Comparison of ENCODE assay signal across 16 cellular contexts in genomic region chr17:82970818-82971610, GRCh38.
"Had no signal": no experiment of that assay in that cellular context is flagged by ENCODE, and none has a peak within 500 bp of the region (broad histone marks: within the 10 kb centered on the region; RNA-seq: fewer than 3 reads in every experiment).

No MANE protein-coding gene starts in this region.

- H3K27me3 ChIP-seq: neutrophil, vagina had no signal

- H3K27ac Mint-ChIP-seq: activated CD8-positive, alpha-beta T cell treated with anti-CD3 and anti-CD28 coated beads for 36 hours; activated naive CD8-positive, alpha-beta T cell treated with anti-CD3 and anti-CD28 coated beads, Interleukin-2, amount 10 ng/mL, durations not matched to agents 7 days and 5 days; activated T-cell treated with anti-CD3 and anti-CD28 coated beads, Interleukin-2, amount 50 U/mL, for 72 hours; dendritic cell treated with granulocyte-macrophage colony-stimulating factor and Interleukin-4, amounts not matched to agents 40 ng/mL and 50 ng/mL, for 4 days; effector memory CD8-positive, alpha-beta T cell; stimulated activated effector memory CD8-positive, alpha-beta T cell treated with anti-CD3 and anti-CD28 coated beads, Interleukin-12 subunit alpha, Interleukin-12 subunit beta, amount 100 ng/mL, for 72 hours had no signal

- H3K4me1 ChIP-seq: vagina had no signal

- H3K4me3 ChIP-seq: vagina had no signal

- DNase-seq: activated CD8-positive, alpha-beta memory T cell treated with anti-CD3 and anti-CD28 coated beads, Interleukin-2, amount 50 U/mL, for 4 hours; activated CD8-positive, alpha-beta T cell treated with anti-CD3 and anti-CD28 coated beads for 36 hours; activated gamma-delta T cell treated with Interleukin-2 at 50 U/mL for 16 hours; activated naive CD8-positive, alpha-beta T cell treated with anti-CD3 and anti-CD28 coated beads, Interleukin-2, amount 10 ng/mL, durations not matched to agents 7 days and 5 days; activated T-cell treated with anti-CD3 and anti-CD28 coated beads, Interleukin-2, amount 50 U/mL, for 72 hours; effector memory CD8-positive, alpha-beta T cell; hippocampal formation; kidney glomerular epithelial cell; retina; T-helper 9 cell had no signal

- H3K36me3 Mint-ChIP-seq: brain; stimulated activated effector memory CD8-positive, alpha-beta T cell treated with anti-CD3 and anti-CD28 coated beads, Interleukin-12 subunit alpha, Interleukin-12 subunit beta, amount 100 ng/mL, for 72 hours had no signal

- H3K9me3 ChIP-seq: neutrophil, vagina had no signal

- H3K9me3 Mint-ChIP-seq: activated CD8-positive, alpha-beta T cell treated with anti-CD3 and anti-CD28 coated beads for 36 hours; activated naive CD8-positive, alpha-beta T cell treated with anti-CD3 and anti-CD28 coated beads, Interleukin-2, amount 10 ng/mL, durations not matched to agents 7 days and 5 days; activated T-cell treated with anti-CD3 and anti-CD28 coated beads, Interleukin-2, amount 50 U/mL, for 72 hours; brain; central memory CD8-positive, alpha-beta T cell; dendritic cell treated with granulocyte-macrophage colony-stimulating factor and Interleukin-4, amounts not matched to agents 40 ng/mL and 50 ng/mL, for 4 days; effector memory CD8-positive, alpha-beta T cell; stimulated activated effector memory CD8-positive, alpha-beta T cell treated with anti-CD3 and anti-CD28 coated beads, Interleukin-12 subunit alpha, Interleukin-12 subunit beta, amount 100 ng/mL, for 72 hours had no signal

- H3K36me3 ChIP-seq: neutrophil, vagina had no signal

- H3K4me3 Mint-ChIP-seq: activated CD8-positive, alpha-beta T cell treated with anti-CD3 and anti-CD28 coated beads for 36 hours; activated naive CD8-positive, alpha-beta T cell treated with anti-CD3 and anti-CD28 coated beads, Interleukin-2, amount 10 ng/mL, durations not matched to agents 7 days and 5 days; activated T-cell treated with anti-CD3 and anti-CD28 coated beads, Interleukin-2, amount 50 U/mL, for 72 hours; brain; central memory CD8-positive, alpha-beta T cell; dendritic cell treated with granulocyte-macrophage colony-stimulating factor and Interleukin-4, amounts not matched to agents 40 ng/mL and 50 ng/mL, for 4 days; effector memory CD8-positive, alpha-beta T cell; stimulated activated effector memory CD8-positive, alpha-beta T cell treated with anti-CD3 and anti-CD28 coated beads, Interleukin-12 subunit alpha, Interleukin-12 subunit beta, amount 100 ng/mL, for 72 hours had no signal

- ATAC-seq: activated CD8-positive, alpha-beta T cell treated with anti-CD3 and anti-CD28 coated beads for 36 hours; activated T-cell treated with anti-CD3 and anti-CD28 coated beads, Interleukin-2, amount 50 U/mL, for 72 hours; effector memory CD8-positive, alpha-beta T cell; stimulated activated effector memory CD8-positive, alpha-beta T cell treated with anti-CD3 and anti-CD28 coated beads, Interleukin-12 subunit alpha, Interleukin-12 subunit beta, amount 100 ng/mL, for 72 hours had no signal

- H3K27ac ChIP-seq: neutrophil, vagina had no signal

- H3K27me3 Mint-ChIP-seq: activated CD8-positive, alpha-beta T cell treated with anti-CD3 and anti-CD28 coated beads for 36 hours; activated naive CD8-positive, alpha-beta T cell treated with anti-CD3 and anti-CD28 coated beads, Interleukin-2, amount 10 ng/mL, durations not matched to agents 7 days and 5 days; brain; central memory CD8-positive, alpha-beta T cell; effector memory CD8-positive, alpha-beta T cell had no signal

- H3K4me1 Mint-ChIP-seq: activated naive CD8-positive, alpha-beta T cell treated with anti-CD3 and anti-CD28 coated beads, Interleukin-2, amount 10 ng/mL, durations not matched to agents 7 days and 5 days; brain; central memory CD8-positive, alpha-beta T cell had no signal
